In the genomic region with DNA sequence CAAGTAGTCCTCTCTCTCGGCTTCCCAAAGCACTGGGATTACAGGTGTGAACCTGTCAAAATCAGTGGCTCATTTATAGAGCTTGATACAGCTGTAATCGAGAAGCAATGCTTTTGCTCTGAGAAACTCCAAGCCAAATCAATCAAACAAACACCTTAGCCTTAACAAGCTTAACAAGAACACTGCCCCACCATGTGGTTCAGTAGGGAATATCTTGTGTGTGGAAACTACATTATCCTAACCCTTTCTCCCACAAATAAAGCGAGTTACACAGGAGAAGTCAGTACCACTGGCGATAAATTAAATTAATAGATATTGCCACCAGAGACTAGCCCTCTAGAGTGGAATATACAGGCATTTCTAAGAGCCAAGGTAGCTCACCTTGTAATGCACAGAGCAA, we compare ENCODE assay signal across 18 cellular contexts. TPM values are rescaled to one million over a fixed set of nuclear protein-coding genes. Genes with fewer than 3 reads are reported as not detected.
DNase-seq lines count a peak whose midpoint lies in the region; ATAC-seq, FAIRE-seq and TF ChIP-seq lines count a peak whose summit lies in the region.
"Had no signal": no experiment of that assay in that cellular context is flagged by ENCODE, and none has a peak within 500 bp of the region (broad histone marks: within the 10 kb centered on the region; RNA-seq: fewer than 3 reads in every experiment).

No MANE protein-coding gene starts in this region.

- peak; percentile 78 for FAIRE-seq in G401.6 (lab: Jason Lieb, UNC)

- H3K27me3 Mint-ChIP-seq in nephron (ENCODE audit: low read depth), result no peaks in the 10 kb centered on the region
- H3K27me3 Mint-ChIP-seq: CD4-positive, alpha-beta T cell; naive thymus-derived CD4-positive, alpha-beta T cell; stimulated activated naive CD8-positive, alpha-beta T cell treated with anti-CD3 and anti-CD28 coated beads, Interleukin-15, Interleukin-2, amounts not matched to agents 100 ng/mL and 50 ng/mL, for 24 hours had no signal

- no peaks in the 10 kb centered on the region for H3K9me3 Mint-ChIP-seq in nephron
- H3K9me3 Mint-ChIP-seq: CD4-positive, alpha-beta T cell; naive thymus-derived CD4-positive, alpha-beta T cell; stimulated activated naive CD8-positive, alpha-beta T cell treated with anti-CD3 and anti-CD28 coated beads, Interleukin-15, Interleukin-2, amounts not matched to agents 100 ng/mL and 50 ng/mL, for 24 hours had no signal

- TF ChIP-seq CTCF in Loucy (conservative IDR thresholded peaks at IDR 0.05; ENCODE audit: low read length) (peak; percentile 44), choroid plexus epithelial cell (conservative IDR thresholded peaks at IDR 0.05; ENCODE audit: low read depth, low read length) (no peak), nephron (IDR thresholded peaks at IDR 0.05; ENCODE audit: unreplicated experiment in 3 of 3) (peak in 2 of 3 experiments; percentile 12 to 18)

- H3K27me3 ChIP-seq in Loucy (ENCODE audit: insufficient read depth, low read length, poor library complexity, severe bottlenecking) (no peaks in the 10 kb centered on the region), H7 (ENCODE audit: control insufficient read depth, insufficient read depth, low read length) (no peaks in the 10 kb centered on the region)

- H3K4me3 Mint-ChIP-seq in nephron, result no peak overlapping the region
- H3K4me3 Mint-ChIP-seq: CD4-positive, alpha-beta T cell; naive thymus-derived CD4-positive, alpha-beta T cell; stimulated activated naive CD8-positive, alpha-beta T cell treated with anti-CD3 and anti-CD28 coated beads, Interleukin-15, Interleukin-2, amounts not matched to agents 100 ng/mL and 50 ng/mL, for 24 hours had no signal

- H3K79me2 ChIP-seq in Loucy (ENCODE audit: insufficient read depth, low read length), result no peaks in the 10 kb centered on the region

- H3K36me3 Mint-ChIP-seq in nephron (ENCODE audit: low read depth), result peaks cover 45% of the 10 kb centered on the region

- H3K4me1 Mint-ChIP-seq in nephron, result no peaks in the 10 kb centered on the region
- H3K4me1 Mint-ChIP-seq: naive thymus-derived CD4-positive, alpha-beta T cell had no signal

- ATAC-seq in GM21526 (IDR thresholded peaks at IDR 0.05; ENCODE audit: low FRiP score, unreplicated experiment), result no peak
- ATAC-seq: naive thymus-derived CD4-positive, alpha-beta T cell had no signal

- H3F3A ChIP-seq in Loucy (ENCODE audit: low read depth), result no peaks in the 10 kb centered on the region

- H3K4me1 ChIP-seq in Loucy (ENCODE audit: insufficient read depth, low read length, poor library complexity, severe bottlenecking), result no peaks in the 10 kb centered on the region
- H3K4me1 ChIP-seq: HAP-1 had no signal

- H3K4me3 ChIP-seq in Loucy (ENCODE audit: low read length, poor library complexity, severe bottlenecking) (no peak overlapping the region), choroid plexus epithelial cell (ENCODE audit: low read depth, low read length) (no peak overlapping the region), H7 (ENCODE audit: insufficient read depth, low read depth, low read length) (no peak overlapping the region)
- H3K4me3 ChIP-seq: HAP-1 had no signal

- no peak overlapping the region for H3K4me2 ChIP-seq in Loucy (ENCODE audit: low read depth, low read length, poor library complexity, severe bottlenecking)

- H3K9me3 ChIP-seq in Loucy (ENCODE audit: insufficient read depth, low read depth, low read length), result no peaks in the 10 kb centered on the region
- H3K9me3 ChIP-seq: HAP-1 had no signal

- H3K36me3 ChIP-seq in Loucy (ENCODE audit: insufficient read depth, low read length) (peaks cover 93% of the 10 kb centered on the region), H7 (replicated peaks; ENCODE audit: control insufficient read depth, insufficient read depth, low read length) (peaks cover 26% of the 10 kb centered on the region)

- H3K27ac Mint-ChIP-seq in nephron, result peak overlapping the region in 1 of 3 experiments; percentile 13
- H3K27ac Mint-ChIP-seq: CD4-positive, alpha-beta T cell; stimulated activated naive CD8-positive, alpha-beta T cell treated with anti-CD3 and anti-CD28 coated beads, Interleukin-15, Interleukin-2, amounts not matched to agents 100 ng/mL and 50 ng/mL, for 24 hours had no signal

- H2AFZ ChIP-seq in Loucy (ENCODE audit: low read length), result no peak overlapping the region

- no peaks in the 10 kb centered on the region for H4K20me1 ChIP-seq in Loucy (ENCODE audit: insufficient read depth, low read length, poor library complexity, severe bottlenecking)

- peak; percentile 36 for DNase-seq in choroid plexus epithelial cell (ENCODE audit: low read depth)
- no peak for DNase-seq in activated CD4-positive, CD25-positive, alpha-beta regulatory T cell (lab: John Stamatoyannopoulos, UW)
- DNase-seq in H7, result no peak
- DNase-seq: activated T-cell treated with anti-CD3 and anti-CD28 coated beads for 4 hours; amygdala; CD4-positive, alpha-beta T cell; effector CD4-positive, alpha-beta T cell; GF-D8; MV-4-11; naive thymus-derived CD4-positive, alpha-beta T cell; NCI-H2171 treated with DMSO at 0.1 percent for 48 hours; SW 1271 had no signal

- no peak overlapping the region for H3K9ac ChIP-seq in Loucy (ENCODE audit: low read depth, low read length, poor library complexity, severe bottlenecking)

- no peaks in the 10 kb centered on the region for H3K9me2 ChIP-seq in Loucy (replicated peaks; ENCODE audit: low read depth, low read length)

RNA-seq across cellular contexts. Expression of gene CDAN1, which starts 13.9 kb away (rescaled TPM):
- total RNA-seq in H7 (2014; rRNA removed; shearing (Covaris generic)), result 14.3 and 15.9 TPM in 2 replicates
